ENCODE assay signal across 1 cellular context in genomic region chr2:137806102-137806805, GRCh38.
TF ChIP-seq lines count a peak whose summit lies in the region.

No MANE protein-coding gene starts in this region.

TF ChIP-seq in K562, 482 proteins besides CTCF, POLR2A, EP300 and RAD21 (continued from another document):
- TF ChIP-seq AFF1 (IDR thresholded peaks at IDR 0.05; ENCODE audit: low read depth in 1 of 2, partially characterized antibody in 2 of 2): no peak
- TF ChIP-seq SRSF1 (IDR thresholded peaks at IDR 0.05; ENCODE audit: low read depth, low read length): no peak
- TF ChIP-seq CBFA2T2 (conservative IDR thresholded peaks at IDR 0.05): no peak
- TF ChIP-seq ETS2 (tag; IDR thresholded peaks at IDR 0.05; ENCODE audit: borderline replicate concordance, poor library complexity, severe bottlenecking): no peak
- TF ChIP-seq FOXK2 (conservative IDR thresholded peaks at IDR 0.05 in 1 of 2, IDR thresholded peaks at IDR 0.05 in 1 of 2; ENCODE audit: low read depth in 2 of 2): no peak
- TF ChIP-seq TSC22D4 (tag; IDR thresholded peaks at IDR 0.05): no peak
- TF ChIP-seq PHB2 (IDR thresholded peaks at IDR 0.05; ENCODE audit: low read depth): no peak
- no peak for TF ChIP-seq DIDO1 (tag; IDR thresholded peaks at IDR 0.05; ENCODE audit: low read depth)
- no peak for TF ChIP-seq ZNF23 (CRISPR knock-in tag; IDR thresholded peaks at IDR 0.05)
- peak; percentile 13; the same call in 1 of the 2 replicates for TF ChIP-seq ZNF316 (IDR thresholded peaks at IDR 0.05)
- no peak for TF ChIP-seq ZNF785 (CRISPR knock-in tag; IDR thresholded peaks at IDR 0.05)
